In the genomic region with DNA sequence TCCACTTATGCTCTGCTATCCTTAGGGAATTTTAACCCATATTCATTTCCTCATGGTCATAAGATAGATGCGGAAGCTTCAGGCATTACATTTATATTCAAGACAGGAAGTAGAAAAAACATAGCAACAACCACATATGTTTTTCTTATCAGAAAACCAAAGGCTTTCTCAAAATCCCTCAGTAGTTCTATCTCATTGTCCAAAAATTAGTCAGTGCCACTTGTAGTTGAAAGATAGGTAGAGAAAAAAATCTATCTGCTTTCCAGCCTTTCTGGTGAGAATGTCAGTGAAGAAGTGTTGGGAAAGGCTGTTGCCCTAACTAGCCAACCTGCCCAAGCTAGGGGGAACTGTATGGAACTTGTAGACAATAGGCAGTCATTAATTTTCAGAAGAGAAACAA, we compare ENCODE assay signal across 27 cellular contexts.
"Had no signal": no experiment of that assay in that cellular context is flagged by ENCODE, and none has a peak within 500 bp of the region (broad histone marks: within the 10 kb centered on the region; RNA-seq: fewer than 3 reads in every experiment).

No MANE protein-coding gene starts in this region.

- DNase-seq: activated CD4-positive, alpha-beta memory T cell treated with anti-CD3 and anti-CD28 coated beads for 36 hours; activated CD4-positive, alpha-beta T cell treated with anti-CD3 and anti-CD28 coated beads for 36 hours; activated CD4-positive, alpha-beta T cell treated with anti-CD3 and anti-CD28 coated beads, Interleukin-2, amount 10 ng/mL, durations not matched to agents 24 days and 14 days; activated CD4-positive, CD25-positive, alpha-beta regulatory T cell; activated CD4-positive, CD25-positive, alpha-beta regulatory T cell treated with anti-CD3 and anti-CD28 coated beads, Interleukin-2, amount 50 U/mL, for 72 hours; activated CD8-positive, alpha-beta memory T cell treated with anti-CD3 and anti-CD28 coated beads, Interleukin-2, amount 10 ng/mL, durations not matched to agents 7 days and 5 days; activated CD8-positive, alpha-beta memory T cell treated with anti-CD3 and anti-CD28 coated beads, Interleukin-2, amount 50 U/mL, for 4 hours; activated CD8-positive, alpha-beta T cell treated with anti-CD3 and anti-CD28 coated beads, Interleukin-2, amount 10 ng/mL, durations not matched to agents 7 days and 5 days; activated effector memory CD4-positive, alpha-beta T cell treated with anti-CD3 and anti-CD28 coated beads, Interleukin-2, amount 50 U/mL, for 16 hours; activated naive CD4-positive, alpha-beta T cell treated with anti-CD3 and anti-CD28 coated beads for 36 hours; activated T-cell treated with anti-CD3 and anti-CD28 coated beads, Interleukin-2, amount 50 U/mL, for 1 hour; activated T-cell treated with anti-CD3 and anti-CD28 coated beads, Interleukin-2, amount 50 U/mL, for 48 hours; amniotic stem cell; anterior cingulate cortex; brain microvascular endothelial cell; dorsolateral prefrontal cortex; effector memory CD4-positive, alpha-beta T cell; endodermal cell; foreskin fibroblast; head of caudate nucleus; T-helper 1 cell; T-helper 17 cell; T1000 had no signal

- ATAC-seq: activated CD4-positive, alpha-beta T cell treated with anti-CD3 and anti-CD28 coated beads for 36 hours; activated CD8-positive, alpha-beta memory T cell treated with anti-CD3 and anti-CD28 coated beads, Interleukin-2, amount 10 ng/mL, durations not matched to agents 7 days and 5 days; activated CD8-positive, alpha-beta T cell treated with anti-CD3 and anti-CD28 coated beads, Interleukin-2, amount 10 ng/mL, durations not matched to agents 7 days and 5 days; esophagus mucosa; T-helper 17 cell had no signal

- FAIRE-seq: astrocyte, bronchial epithelial cell, frontal cortex had no signal
